Comparison of ENCODE assay signal across 34 cellular contexts in genomic region chr5:180375291-180375690, GRCh38. TPM values are rescaled to one million over a fixed set of nuclear protein-coding genes. Genes with fewer than 3 reads are reported as not detected.
"Had no signal": no experiment of that assay in that cellular context is flagged by ENCODE, and none has a peak within 500 bp of the region (broad histone marks: within the 10 kb centered on the region; RNA-seq: fewer than 3 reads in every experiment).

No MANE protein-coding gene starts in this region.

- H3K27me3 Mint-ChIP-seq: activated CD4-positive, alpha-beta memory T cell treated with anti-CD3 and anti-CD28 coated beads for 36 hours; activated CD4-positive, alpha-beta T cell treated with anti-CD3 and anti-CD28 coated beads, Interleukin-2, amount 10 ng/mL, durations not matched to agents 24 days and 14 days; activated CD8-positive, alpha-beta T cell treated with anti-CD3 and anti-CD28 coated beads for 36 hours; activated naive CD8-positive, alpha-beta T cell treated with anti-CD3 and anti-CD28 coated beads for 36 hours; activated T-helper 17 cell treated with anti-CD3 and anti-CD28 coated beads, Interleukin-2, amount 50 U/mL, for 72 hours had no signal

- DNase-seq: activated B cell treated with CpG ODN at 0.5 μM for 24 hours; activated CD4-positive, alpha-beta memory T cell treated with anti-CD3 and anti-CD28 coated beads for 36 hours; activated CD4-positive, alpha-beta T cell treated with anti-CD3 and anti-CD28 coated beads for 4 hours; activated CD4-positive, alpha-beta T cell treated with anti-CD3 and anti-CD28 coated beads, Interleukin-2, amount 10 ng/mL, durations not matched to agents 24 days and 14 days; activated CD4-positive, alpha-beta T cell treated with anti-CD3 and anti-CD28 coated beads, Interleukin-2, amount 50 U/mL, for 1 hour; activated CD4-positive, alpha-beta T cell treated with anti-CD3 and anti-CD28 coated beads, Interleukin-2, amount 50 U/mL, for 4 hours; activated CD4-positive, CD25-positive, alpha-beta regulatory T cell treated with anti-CD3 and anti-CD28 coated beads, Interleukin-2, amount 50 U/mL, for 72 hours; activated CD8-positive, alpha-beta memory T cell treated with anti-CD3 and anti-CD28 coated beads, Interleukin-2, amount 50 U/mL, for 4 hours; activated CD8-positive, alpha-beta T cell treated with anti-CD3 and anti-CD28 coated beads for 36 hours; activated effector memory CD4-positive, alpha-beta T cell treated with anti-CD3 and anti-CD28 coated beads, Interleukin-2, amount 50 U/mL, for 16 hours; activated gamma-delta T cell treated with Interleukin-2 at 50 U/mL for 16 hours; activated naive CD4-positive, alpha-beta T cell; activated naive CD4-positive, alpha-beta T cell treated with anti-CD3 and anti-CD28 coated beads for 36 hours; activated naive CD4-positive, alpha-beta T cell treated with anti-CD3 and anti-CD28 coated beads, Interleukin-2, amount 50 U/mL, for 16 hours; activated naive CD8-positive, alpha-beta T cell treated with anti-CD3 and anti-CD28 coated beads for 36 hours; activated T-cell treated with anti-CD3 and anti-CD28 coated beads for 4 hours; activated T-cell treated with anti-CD3 and anti-CD28 coated beads, Interleukin-2, amount 50 U/mL, for 1 hour; activated T-cell treated with anti-CD3 and anti-CD28 coated beads, Interleukin-2, amount 50 U/mL, for 4 hours; activated T-cell treated with anti-CD3 and anti-CD28 coated beads, Interleukin-2, amount 50 U/mL, for 72 hours; adrenal gland; amniotic stem cell; central memory CD4-positive, alpha-beta T cell; T-helper 1 cell; T-helper 2 cell; T-helper 9 cell had no signal

- ATAC-seq: activated CD8-positive, alpha-beta T cell treated with anti-CD3 and anti-CD28 coated beads for 36 hours; activated naive CD4-positive, alpha-beta T cell treated with anti-CD3 and anti-CD28 coated beads, Interleukin-2, amount 50 U/mL, for 72 hours; activated T-cell treated with anti-CD3 and anti-CD28 coated beads, Interleukin-2, amount 50 U/mL, for 4 hours; activated T-cell treated with anti-CD3 and anti-CD28 coated beads, Interleukin-2, amount 50 U/mL, for 72 hours; activated T-helper 17 cell treated with anti-CD3 and anti-CD28 coated beads, Interleukin-2, amount 50 U/mL, for 72 hours had no signal

- H3K9me3 Mint-ChIP-seq: activated B cell treated with CpG ODN at 0.5 μM for 24 hours; activated CD4-positive, alpha-beta memory T cell treated with anti-CD3 and anti-CD28 coated beads for 36 hours; activated CD4-positive, alpha-beta T cell treated with anti-CD3 and anti-CD28 coated beads, Interleukin-2, amount 10 ng/mL, durations not matched to agents 24 days and 14 days; activated CD8-positive, alpha-beta T cell treated with anti-CD3 and anti-CD28 coated beads for 36 hours; activated naive CD4-positive, alpha-beta T cell treated with anti-CD3 and anti-CD28 coated beads for 36 hours; activated naive CD4-positive, alpha-beta T cell treated with anti-CD3 and anti-CD28 coated beads, Interleukin-2, amount 50 U/mL, for 72 hours; activated naive CD8-positive, alpha-beta T cell treated with anti-CD3 and anti-CD28 coated beads for 36 hours; activated T-cell treated with anti-CD3 and anti-CD28 coated beads, Interleukin-2, amount 50 U/mL, for 4 hours; activated T-cell treated with anti-CD3 and anti-CD28 coated beads, Interleukin-2, amount 50 U/mL, for 72 hours; activated T-helper 1 cell treated with anti-CD3 and anti-CD28 coated beads, Interleukin-12 subunit alpha, Interleukin-12 subunit beta, Interleukin-2, Interleukin-4 antibody, amounts not matched to agents 30 ng/mL and 10 ng/mL and 1 ng/mL, durations not matched to agents 14 hours and 24 hours and 36 hours; activated T-helper 17 cell treated with anti-CD3 and anti-CD28 coated beads, Interleukin-2, amount 50 U/mL, for 72 hours; T-helper 1 cell treated with Interleukin-12 subunit alpha and Interleukin-12 subunit beta and Interleukin-4 antibody, amounts not matched to agents 30 μg/mL and 1 μg/mL, for 36 hours; T-helper 2 cell treated with Interferon-gamma antibody and Interleukin-4, amounts not matched to agents 5 μg/mL and 100 μg/mL, for 36 hours had no signal

- H3K27ac Mint-ChIP-seq: activated B cell treated with CpG ODN at 0.5 μM for 24 hours; activated CD4-positive, alpha-beta memory T cell treated with anti-CD3 and anti-CD28 coated beads for 36 hours; activated CD4-positive, alpha-beta T cell treated with anti-CD3 and anti-CD28 coated beads, Interleukin-2, amount 10 ng/mL, durations not matched to agents 24 days and 14 days; activated CD8-positive, alpha-beta T cell treated with anti-CD3 and anti-CD28 coated beads for 36 hours; activated naive CD4-positive, alpha-beta T cell treated with anti-CD3 and anti-CD28 coated beads for 36 hours; activated naive CD4-positive, alpha-beta T cell treated with anti-CD3 and anti-CD28 coated beads, Interleukin-2, amount 50 U/mL, for 72 hours; activated naive CD8-positive, alpha-beta T cell treated with anti-CD3 and anti-CD28 coated beads for 36 hours; activated T-cell treated with anti-CD3 and anti-CD28 coated beads, Interleukin-2, amount 50 U/mL, for 72 hours; activated T-helper 1 cell treated with anti-CD3 and anti-CD28 coated beads, Interleukin-12 subunit alpha, Interleukin-12 subunit beta, Interleukin-2, Interleukin-4 antibody, amounts not matched to agents 30 ng/mL and 10 ng/mL and 1 ng/mL, durations not matched to agents 14 hours and 24 hours and 36 hours; activated T-helper 17 cell treated with anti-CD3 and anti-CD28 coated beads, Interleukin-2, amount 50 U/mL, for 72 hours; brain; T-helper 1 cell treated with Interleukin-12 subunit alpha and Interleukin-12 subunit beta and Interleukin-4 antibody, amounts not matched to agents 30 μg/mL and 1 μg/mL, for 36 hours; T-helper 2 cell treated with Interferon-gamma antibody and Interleukin-4, amounts not matched to agents 5 μg/mL and 100 μg/mL, for 36 hours had no signal

- H3K27me3 ChIP-seq: adrenal gland, ascending aorta had no signal

- H3K36me3 ChIP-seq: adrenal gland, ascending aorta had no signal

- FAIRE-seq: TTC549 had no signal

- H3K4me1 ChIP-seq: adrenal gland had no signal

- H3K4me3 Mint-ChIP-seq: activated B cell treated with CpG ODN at 0.5 μM for 24 hours; activated CD4-positive, alpha-beta memory T cell treated with anti-CD3 and anti-CD28 coated beads for 36 hours; activated CD4-positive, alpha-beta T cell treated with anti-CD3 and anti-CD28 coated beads, Interleukin-2, amount 10 ng/mL, durations not matched to agents 24 days and 14 days; activated CD8-positive, alpha-beta T cell treated with anti-CD3 and anti-CD28 coated beads for 36 hours; activated naive CD4-positive, alpha-beta T cell treated with anti-CD3 and anti-CD28 coated beads for 36 hours; activated naive CD8-positive, alpha-beta T cell treated with anti-CD3 and anti-CD28 coated beads for 36 hours; activated T-cell treated with anti-CD3 and anti-CD28 coated beads, Interleukin-2, amount 50 U/mL, for 4 hours; activated T-cell treated with anti-CD3 and anti-CD28 coated beads, Interleukin-2, amount 50 U/mL, for 72 hours; activated T-helper 1 cell treated with anti-CD3 and anti-CD28 coated beads, Interleukin-12 subunit alpha, Interleukin-12 subunit beta, Interleukin-2, Interleukin-4 antibody, amounts not matched to agents 30 ng/mL and 10 ng/mL and 1 ng/mL, durations not matched to agents 14 hours and 24 hours and 36 hours; activated T-helper 17 cell treated with anti-CD3 and anti-CD28 coated beads, Interleukin-2, amount 50 U/mL, for 72 hours; brain; T-helper 1 cell treated with Interleukin-12 subunit alpha and Interleukin-12 subunit beta and Interleukin-4 antibody, amounts not matched to agents 30 μg/mL and 1 μg/mL, for 36 hours; T-helper 2 cell treated with Interferon-gamma antibody and Interleukin-4, amounts not matched to agents 5 μg/mL and 100 μg/mL, for 36 hours had no signal

- H3K4me3 ChIP-seq: adrenal gland, ascending aorta had no signal

- H3K9me3 ChIP-seq: adrenal gland, ascending aorta had no signal

- H3K36me3 Mint-ChIP-seq: activated CD4-positive, alpha-beta memory T cell treated with anti-CD3 and anti-CD28 coated beads for 36 hours; activated naive CD4-positive, alpha-beta T cell treated with anti-CD3 and anti-CD28 coated beads, Interleukin-2, amount 50 U/mL, for 72 hours; activated naive CD8-positive, alpha-beta T cell treated with anti-CD3 and anti-CD28 coated beads for 36 hours; brain had no signal

- H3K4me1 Mint-ChIP-seq: activated B cell treated with CpG ODN at 0.5 μM for 24 hours; activated CD4-positive, alpha-beta T cell treated with anti-CD3 and anti-CD28 coated beads, Interleukin-2, amount 10 ng/mL, durations not matched to agents 24 days and 14 days; activated naive CD8-positive, alpha-beta T cell treated with anti-CD3 and anti-CD28 coated beads for 36 hours; activated T-helper 17 cell treated with anti-CD3 and anti-CD28 coated beads, Interleukin-2, amount 50 U/mL, for 72 hours; brain had no signal

- H3K27ac ChIP-seq: adrenal gland, ascending aorta, VCaP had no signal

RNA-seq across cellular contexts. Expression of gene GFPT2, which starts 22.2 kb away (rescaled TPM):
- total RNA-seq: activated CD8-positive, alpha-beta T cell treated with anti-CD3 and anti-CD28 coated beads for 36 hours had no signal
